ENCODE assay signal across 1 cellular context in genomic region chr6:27565839-27566779, GRCh38.
A peak's percentile ranks its signal among the peaks of the same experiment; 100 is the strongest.
TF ChIP-seq lines count a peak whose summit lies in the region.

No MANE protein-coding gene starts in this region.

TF ChIP-seq in HEK293, 187 proteins besides CTCF, POLR2A, EP300 and RAD21 (continued from another document and continues in another):
- TF ChIP-seq ZNF366 (tag by site-specific recombination; conservative IDR thresholded peaks at IDR 0.05) (peak; percentile 74), ZNF510 (tag by site-specific recombination; IDR thresholded peaks at IDR 0.05; ENCODE audit: insufficient replicate concordance) (no peak), ZNF621 (tag by site-specific recombination; IDR thresholded peaks at IDR 0.05) (no peak), SP7 (tag by site-specific recombination; IDR thresholded peaks at IDR 0.05) (peak; percentile 80), ZBTB21 (tag by site-specific recombination; IDR thresholded peaks at IDR 0.05) (peak; percentile 96), ZSCAN18 (tag by site-specific recombination; IDR thresholded peaks at IDR 0.05) (no peak), ZNF133 (tag by site-specific recombination; IDR thresholded peaks at IDR 0.05) (no peak), ZNF585B (tag by site-specific recombination; IDR thresholded peaks at IDR 0.05) (no peak), ZNF148 (tag by site-specific recombination; IDR thresholded peaks at IDR 0.05; ENCODE audit: borderline replicate concordance) (no peak), ZNF140 (tag by site-specific recombination; IDR thresholded peaks at IDR 0.05) (no peak), ZNF692 (tag by site-specific recombination; IDR thresholded peaks at IDR 0.05) (no peak), ZNF830 (tag by site-specific recombination; IDR thresholded peaks at IDR 0.05; ENCODE audit: low read depth) (no peak), REPIN1 (tag by site-specific recombination; IDR thresholded peaks at IDR 0.05; ENCODE audit: low read depth) (no peak), ZNF521 (tag by site-specific recombination; IDR thresholded peaks at IDR 0.05) (no peak), ZFP69B (tag by site-specific recombination; IDR thresholded peaks at IDR 0.05) (no peak), ZNF624 (tag by site-specific recombination; IDR thresholded peaks at IDR 0.05) (no peak), ZNF221 (tag by site-specific recombination; IDR thresholded peaks at IDR 0.05; ENCODE audit: borderline replicate concordance) (no peak), ZXDB (tag by site-specific recombination; IDR thresholded peaks at IDR 0.05) (peak; percentile 89), PATZ1 (tag by site-specific recombination; IDR thresholded peaks at IDR 0.05) (peak; percentile 75), ZNF561 (tag by site-specific recombination; IDR thresholded peaks at IDR 0.05; ENCODE audit: borderline replicate concordance) (0 out of 2 replicates have a peak, but pooled peaks have one; percentile 28), ZNF529 (tag by site-specific recombination; IDR thresholded peaks at IDR 0.05; ENCODE audit: insufficient replicate concordance) (no peak), ZNF777 (tag by site-specific recombination; IDR thresholded peaks at IDR 0.05; ENCODE audit: borderline replicate concordance) (no peak), GLI2 (tag by site-specific recombination; IDR thresholded peaks at IDR 0.05; ENCODE audit: borderline replicate concordance, low read depth) (no peak; the same call in 1 of the 2 replicates), TSHZ1 (tag by site-specific recombination; IDR thresholded peaks at IDR 0.05; ENCODE audit: borderline replicate concordance) (peak; percentile 91; the same call in 1 of the 2 replicates), ZNF302 (tag by site-specific recombination; IDR thresholded peaks at IDR 0.05; ENCODE audit: low read depth) (no peak), ZNF10 (tag by site-specific recombination; IDR thresholded peaks at IDR 0.05) (no peak), ZNF660 (tag by site-specific recombination; IDR thresholded peaks at IDR 0.05) (peak; percentile 94), ZNF623 (tag by site-specific recombination; IDR thresholded peaks at IDR 0.05) (no peak), ZNF701 (tag by site-specific recombination; IDR thresholded peaks at IDR 0.05) (no peak), ZBTB6 (tag by site-specific recombination; IDR thresholded peaks at IDR 0.05) (no peak), ZSCAN16 (tag by site-specific recombination; IDR thresholded peaks at IDR 0.05) (no peak), HIC1 (tag by site-specific recombination; IDR thresholded peaks at IDR 0.05) (peak; percentile 83), ZFP3 (tag by site-specific recombination; IDR thresholded peaks at IDR 0.05; ENCODE audit: low read depth) (no peak), ZNF23 (tag by site-specific recombination; IDR thresholded peaks at IDR 0.05; ENCODE audit: borderline replicate concordance) (no peak), ZBTB10 (tag by site-specific recombination; IDR thresholded peaks at IDR 0.05) (no peak), OSR2 (tag by site-specific recombination; IDR thresholded peaks at IDR 0.05) (no peak), ZSCAN4 (tag by site-specific recombination; IDR thresholded peaks at IDR 0.05) (no peak), SETDB1 (IDR thresholded peaks at IDR 0.05; ENCODE audit: insufficient read length, low read length) (no peak), ZNF664 (tag by site-specific recombination; IDR thresholded peaks at IDR 0.05) (no peak), ZNF473 (tag by site-specific recombination; IDR thresholded peaks at IDR 0.05) (no peak), ZNF600 (tag by site-specific recombination; IDR thresholded peaks at IDR 0.05) (peak; percentile 22; the same call in 1 of the 2 replicates), ZNF549 (tag by site-specific recombination; IDR thresholded peaks at IDR 0.05) (peak; percentile 94), ZNF274 (IDR thresholded peaks at IDR 0.05; ENCODE audit: low read length) (no peak), ZNF274 (tag by site-specific recombination; IDR thresholded peaks at IDR 0.05; ENCODE audit: borderline replicate concordance) (no peak)
